ENCODE assay signal across 1 cellular context in genomic region chr1:221290669-221291068, GRCh38.
TF ChIP-seq lines count a peak whose summit lies in the region.

No MANE protein-coding gene starts in this region.

TF ChIP-seq in GM23338, 12 proteins besides CTCF, POLR2A, EP300 and RAD21 (continued from another document):
- TF ChIP-seq ZNF462 (CRISPR knock-in tag; IDR thresholded peaks at IDR 0.05) = no peak
- TF ChIP-seq ZNF331 (CRISPR knock-in tag; IDR thresholded peaks at IDR 0.05; ENCODE audit: low read depth) = no peak
- TF ChIP-seq EZH2 (IDR thresholded peaks at IDR 0.05; ENCODE audit: low read depth, unreplicated experiment) = no peak
